In the genomic region with DNA sequence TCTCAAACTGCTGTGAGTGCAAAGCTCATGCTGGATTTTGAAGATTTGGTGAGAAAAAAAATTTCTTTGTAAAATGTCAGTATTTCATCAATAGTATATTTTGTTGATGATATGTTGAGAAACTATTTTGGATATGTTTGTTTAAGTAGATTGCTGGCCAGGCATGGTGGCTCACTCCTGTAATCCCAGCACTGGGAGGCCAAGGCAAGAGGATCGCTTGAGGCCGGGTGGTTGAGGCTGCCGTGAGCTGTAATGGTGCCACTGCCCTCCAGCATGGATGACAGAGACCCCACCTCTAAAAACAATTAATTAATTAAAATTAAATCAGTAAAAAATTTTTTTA, we compare ENCODE assay signal across 9 cellular contexts. TPM values are rescaled to one million over a fixed set of nuclear protein-coding genes. Genes with fewer than 3 reads are reported as not detected.
DNase-seq lines count a peak whose midpoint lies in the region; ATAC-seq, FAIRE-seq and TF ChIP-seq lines count a peak whose summit lies in the region.
"Had no signal": no experiment of that assay in that cellular context is flagged by ENCODE, and none has a peak within 500 bp of the region (broad histone marks: within the 10 kb centered on the region; RNA-seq: fewer than 3 reads in every experiment).

No MANE protein-coding gene starts in this region.

- H3K4me3 ChIP-seq in GM08714 (ENCODE audit: low read length) (peak overlapping the region; percentile 20; the same call in 1 of the 2 replicates), gastroesophageal sphincter (peak overlapping the region in 1 of 2 donors; percentile 24), skeletal muscle satellite cell (ENCODE audit: low read length) (peak overlapping the region; percentile 49), aorta (ENCODE audit: low read length in 2 of 2) (no peak overlapping the region), small intestine (ENCODE audit: low read depth in 1 of 2, low read length in 2 of 2) (no peak overlapping the region)

- H3K27me3 ChIP-seq in gastroesophageal sphincter (no peaks in the 10 kb centered on the region), skeletal muscle satellite cell (ENCODE audit: control insufficient read depth, insufficient read depth, low read length) (peaks cover 4% of the 10 kb centered on the region), aorta (ENCODE audit: control insufficient read depth in 1 of 2, insufficient read depth in 2 of 2, low read length in 1 of 2) (no peaks in the 10 kb centered on the region), small intestine (ENCODE audit: control insufficient read depth in 2 of 2, insufficient read depth in 2 of 2, low read length in 2 of 2) (no peaks in the 10 kb centered on the region)

- POLR2A ChIA-PET in activated CD4-positive, alpha-beta memory T cell treated with anti-CD3 and anti-CD28 coated beads for 36 hours (lab: Charles Lee): interaction anchor here (1.5 to 2.0 kb wide), 3 partner anchors 11 to 28 kb away, joined by 6 to 8 read pairs (median 8); partner anchors contain the start of gene IFITM1

- H3K9me3 Mint-ChIP-seq in activated CD4-positive, alpha-beta memory T cell treated with anti-CD3 and anti-CD28 coated beads for 36 hours: peaks cover 5% of the 10 kb centered on the region

- H3K9me3 ChIP-seq in gastroesophageal sphincter: no peaks in the 10 kb centered on the region
- H3K9me3 ChIP-seq in skeletal muscle satellite cell (replicated peaks; ENCODE audit: low read length): no peaks in the 10 kb centered on the region
- no peaks in the 10 kb centered on the region for H3K9me3 ChIP-seq in aorta (ENCODE audit: control insufficient read depth, low read length)
- H3K9me3 ChIP-seq in small intestine (ENCODE audit: control insufficient read depth, low read depth): no peaks in the 10 kb centered on the region

- H3K4me3 Mint-ChIP-seq in activated CD4-positive, alpha-beta memory T cell treated with anti-CD3 and anti-CD28 coated beads for 36 hours: peak overlapping the region; percentile 50

- WGBS in gastroesophageal sphincter (ENCODE audit: low coverage in 1 of 2), 2 donors: 90 to 100% methylated on average over 3 of the region's 3 CpGs
- WGBS in aorta, 2 donors: 97% methylated on average over 3 of the region's 3 CpGs
- 96 to 100% (median 98%) methylated on average over 3 of the region's 3 CpGs for WGBS in small intestine, 3 donors

- no peak for TF ChIP-seq POLR2A in gastroesophageal sphincter (IDR thresholded peaks at IDR 0.05)

- CTCF ChIA-PET in activated CD4-positive, alpha-beta memory T cell treated with anti-CD3 and anti-CD28 coated beads for 36 hours (lab: Charles Lee): interaction anchor here (0.9 to 2.7 kb wide), 6 partner anchors 22 to 121 kb away, joined by 3 to 10 read pairs (median 3); partner anchors contain the start of genes BET1L and RIC8A

- H3K4me2 ChIP-seq in skeletal muscle satellite cell (ENCODE audit: low read length): peak overlapping the region; percentile 71

- no peak for FAIRE-seq in small intestine (lab: Jason Lieb, UNC)

- no peaks in the 10 kb centered on the region for H3K27me3 Mint-ChIP-seq in activated CD4-positive, alpha-beta memory T cell treated with anti-CD3 and anti-CD28 coated beads for 36 hours

- TF ChIP-seq CTCF in gastroesophageal sphincter (IDR thresholded peaks at IDR 0.05) (no peak), GM13976 (IDR thresholded peaks at IDR 0.05; ENCODE audit: borderline replicate concordance, control extremely low read depth, extremely low read depth, insufficient read depth, missing control alignments) (no peak)

- DNase-seq in activated CD4-positive, alpha-beta memory T cell treated with anti-CD3 and anti-CD28 coated beads for 36 hours: no peak
- no peak for DNase-seq in GM13976 (ENCODE audit: low spot score)
- no peak for DNase-seq in aorta
- DNase-seq in DMS79 (lab: John Stamatoyannopoulos, UW): no peak
- DNase-seq in small intestine: no peak

- H3K36me3 ChIP-seq in gastroesophageal sphincter: no peaks in the 10 kb centered on the region
- no peaks in the 10 kb centered on the region for H3K36me3 ChIP-seq in skeletal muscle satellite cell (ENCODE audit: insufficient read depth, low read length)
- H3K36me3 ChIP-seq in aorta (ENCODE audit: control insufficient read depth in 1 of 2, insufficient read depth in 2 of 2, low read length in 1 of 2): no peaks in the 10 kb centered on the region
- H3K36me3 ChIP-seq in small intestine (ENCODE audit: control insufficient read depth in 2 of 2, insufficient read depth in 2 of 2, low read length in 2 of 2): no peaks in the 10 kb centered on the region

- H3K4me1 Mint-ChIP-seq in activated CD4-positive, alpha-beta memory T cell treated with anti-CD3 and anti-CD28 coated beads for 36 hours (ENCODE audit: low read depth): peaks cover 63% of the 10 kb centered on the region

- H3K27ac ChIP-seq in gastroesophageal sphincter (peak overlapping the region in 3 of 4 donors; percentile 85 to 88 (median 85)), aorta (ENCODE audit: low read depth in 1 of 2, low read length in 2 of 2) (no peak overlapping the region), small intestine (ENCODE audit: low read depth in 1 of 2, low read length in 1 of 2) (peak overlapping the region in 1 of 2 donors; percentile 87)

- in situ Hi-C loops in GM13976 (cut with MboI; ENCODE audit: low sequenced_read_pairs, unreplicated experiment): no loop called here

- H3K36me3 Mint-ChIP-seq in activated CD4-positive, alpha-beta memory T cell treated with anti-CD3 and anti-CD28 coated beads for 36 hours: no peaks in the 10 kb centered on the region

- peak overlapping the region; percentile 13 for H3K9ac ChIP-seq in skeletal muscle satellite cell (ENCODE audit: low read depth, low read length)

- H3K4me1 ChIP-seq in gastroesophageal sphincter (peaks cover 12 to 53% (median 31%) of the 10 kb centered on the region in 3 donors), skeletal muscle satellite cell (ENCODE audit: control insufficient read depth, insufficient read depth, low read length) (peaks cover 22% of the 10 kb centered on the region), aorta (ENCODE audit: control insufficient read depth in 1 of 2, insufficient read depth in 2 of 2, low read length in 2 of 2) (no peaks in the 10 kb centered on the region), small intestine (ENCODE audit: control insufficient read depth in 2 of 2, insufficient read depth in 1 of 2, low read depth in 1 of 2, low read length in 1 of 2) (peaks cover 0 to 11% of the 10 kb centered on the region in 2 donors)

- intact Hi-C loops in activated CD4-positive, alpha-beta memory T cell treated with anti-CD3 and anti-CD28 coated beads for 36 hours (cut with micrococcal nuclease): no loop called here
- intact Hi-C loops in aorta (cut with DNase I): no loop called here

- H3K27ac Mint-ChIP-seq in activated CD4-positive, alpha-beta memory T cell treated with anti-CD3 and anti-CD28 coated beads for 36 hours: peak overlapping the region; percentile 93

- no peak for TF ChIP-seq EP300 in gastroesophageal sphincter (IDR thresholded peaks at IDR 0.05)

- ATAC-seq in gastroesophageal sphincter: no peak
- ATAC-seq in aorta (ENCODE audit: low FRiP score): no peak

RNA-seq across cellular contexts. Expression of gene IFITM3, which starts 6.9 kb away (rescaled TPM):
- total RNA-seq in activated CD4-positive, alpha-beta memory T cell treated with anti-CD3 and anti-CD28 coated beads for 36 hours: 10 to 100 TPM; 25.6 TPM
- total RNA-seq in gastroesophageal sphincter (100 to 1,000 TPM; 219 to 467 (median 305) TPM), aorta (1,000 to 10,000 TPM; 1,112 to 1,381 TPM)
- total RNA-seq in skeletal muscle satellite cell (2012; rRNA removed): 58.1 and 89.3 TPM in 2 replicates
- polyA plus RNA-seq in aorta (1,000 to 10,000 TPM in 1 of 2 donors, 100 to 1,000 TPM in 1; 856 to 2,374 TPM), small intestine (1,000 to 10,000 TPM in 1 of 3 donors, 100 to 1,000 TPM in 1, 10 to 100 TPM in 1; 49.2 to 1,181 (median 120) TPM)

RNA-seq across cellular contexts. Expression of gene IFITM1, which starts 13.7 kb away (rescaled TPM):
- 100 to 1,000 TPM; 195 to 200 TPM for total RNA-seq in activated CD4-positive, alpha-beta memory T cell treated with anti-CD3 and anti-CD28 coated beads for 36 hours
- total RNA-seq in gastroesophageal sphincter (100 to 1,000 TPM in 3 of 4 donors, 10 to 100 TPM in 1; 29.9 to 138 (median 112) TPM), aorta (100 to 1,000 TPM; 278 to 311 TPM)
- total RNA-seq in skeletal muscle satellite cell (2012; rRNA removed): 3.5 and 15.3 TPM in 2 replicates
- polyA plus RNA-seq in aorta (10 to 100 TPM; 46.7 to 88.3 TPM), small intestine (100 to 1,000 TPM in 1 of 3 donors, 10 to 100 TPM in 1, 1 to 10 TPM in 1; 8.9 to 520 (median 50.0) TPM)

RNA-seq across cellular contexts. Expression of gene IFITM2, which starts 19.9 kb away (rescaled TPM):
- total RNA-seq in activated CD4-positive, alpha-beta memory T cell treated with anti-CD3 and anti-CD28 coated beads for 36 hours: 100 to 1,000 TPM; 525 to 561 TPM
- total RNA-seq in gastroesophageal sphincter: 100 to 1,000 TPM in 3 of 4 donors, 10 to 100 TPM in 1; 89.3 to 183 (median 126) TPM
- 64.6 and 75.1 TPM in 2 replicates for total RNA-seq in skeletal muscle satellite cell (2012; rRNA removed)
- total RNA-seq in aorta: 100 to 1,000 TPM; 695 to 841 TPM
- polyA plus RNA-seq in aorta: 1,000 to 10,000 TPM in 1 of 2 donors, 100 to 1,000 TPM in 1; 424 to 1,109 TPM
- polyA plus RNA-seq in small intestine: 100 to 1,000 TPM in 1 of 3 donors, 10 to 100 TPM in 2; 21.7 to 490 (median 71.3) TPM

RNA-seq across cellular contexts. Expression of gene IFITM5, which starts 28.2 kb away (rescaled TPM):
- not detected for total RNA-seq in activated CD4-positive, alpha-beta memory T cell treated with anti-CD3 and anti-CD28 coated beads for 36 hours
- total RNA-seq in gastroesophageal sphincter (not detected), aorta (not detected)
- total RNA-seq in skeletal muscle satellite cell (2012; rRNA removed): not detected in 2 replicates
- polyA plus RNA-seq in aorta (not detected), small intestine (not detected)
- total RNA-seq: NCI-H460 had no signal

RNA-seq across cellular contexts. Expression of gene PGGHG, which starts 38.6 kb away (rescaled TPM):
- total RNA-seq in activated CD4-positive, alpha-beta memory T cell treated with anti-CD3 and anti-CD28 coated beads for 36 hours: 10 to 100 TPM; 74.3 to 75.0 TPM
- total RNA-seq in gastroesophageal sphincter (10 to 100 TPM in 2 of 4 donors, 1 to 10 TPM in 2; 8.5 to 35.3 (median 15.5) TPM), aorta (10 to 100 TPM; 42.1 to 61.6 TPM)
- 4.4 and 6.1 TPM in 2 replicates for total RNA-seq in skeletal muscle satellite cell (2012; rRNA removed)
- polyA plus RNA-seq in aorta (100 to 1,000 TPM in 1 of 2 donors, 10 to 100 TPM in 1; 23.9 to 197 TPM), small intestine (100 to 1,000 TPM; 118 to 154 (median 127) TPM)

Comparison
In these comparisons a context has a peak if more than half of its experiments do, and no peak if none do; other contexts are left out.
1. H3K4me3 ChIP-seq: peak in GM08714 (single experiment) and skeletal muscle satellite cell (single experiment); none in aorta (0 of 2) and small intestine (0 of 2).
2. H3K27ac ChIP-seq: peak in gastroesophageal sphincter (3 of 4); none in aorta (0 of 2).
3. RNA of gene IFITM3, which starts 6.9 kb away (total RNA-seq): 1,112 to 1,381 TPM in aorta and 219 to 467 TPM in gastroesophageal sphincter; 25.6 TPM in activated CD4-positive, alpha-beta memory T cell treated with anti-CD3 and anti-CD28 coated beads for 36 hours; every median in the first group is over 4 times any median in the second.